9 cellular contexts compared by ENCODE assay signal in the genomic region with DNA sequence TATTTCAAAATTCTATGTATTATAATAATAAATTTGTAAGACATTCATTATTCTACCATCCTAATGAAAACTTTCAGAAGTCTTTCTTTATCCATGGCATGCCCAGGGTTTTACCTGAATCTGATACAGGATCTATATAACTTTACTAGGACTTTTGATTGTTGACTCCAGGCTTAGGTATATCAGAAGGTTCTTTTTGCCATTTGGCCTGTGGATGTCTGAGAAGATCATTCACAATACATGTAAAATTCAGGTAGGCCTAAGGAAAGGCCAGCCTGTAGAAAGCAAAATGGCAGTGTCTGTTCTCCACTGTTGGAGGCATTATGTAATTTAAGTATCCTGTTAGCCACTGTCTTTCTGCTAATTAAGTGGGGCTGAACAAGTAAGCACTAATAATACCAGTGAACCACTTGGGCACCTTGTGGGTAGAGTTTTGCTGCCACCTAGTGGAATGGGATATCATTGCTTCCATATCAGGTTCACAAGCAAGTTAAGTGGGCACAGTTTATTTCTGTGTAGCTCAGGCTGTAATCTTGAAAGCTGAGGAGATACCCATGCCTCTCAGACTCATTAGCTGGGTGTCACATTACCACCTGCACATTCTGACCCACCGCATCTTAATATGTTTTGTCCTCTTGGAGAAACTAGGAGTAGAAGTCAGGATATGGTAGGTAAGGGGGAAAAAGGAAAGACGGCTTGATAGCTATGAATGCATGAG.
DNase-seq lines count a peak whose midpoint lies in the region; ATAC-seq and TF ChIP-seq lines count a peak whose summit lies in the region.
"Had no signal": no experiment of that assay in that cellular context is flagged by ENCODE, and none has a peak within 500 bp of the region (broad histone marks: within the 10 kb centered on the region; RNA-seq: fewer than 3 reads in every experiment).

No MANE protein-coding gene starts in this region.

- peaks cover 28% of the 10 kb centered on the region for H3K36me3 ChIP-seq in Panc1 (ENCODE audit: control insufficient read depth, insufficient read depth, low read length)
- no peaks in the 10 kb centered on the region for H3K36me3 ChIP-seq in neural cell (ENCODE audit: insufficient read depth, low read length)

- H3K27ac Mint-ChIP-seq in activated T-cell treated with anti-CD3 and anti-CD28 coated beads, Interleukin-2, amount 50 U/mL, for 24 hours = peak overlapping the region; percentile 48
- H3K27ac Mint-ChIP-seq: dendritic cell treated with granulocyte-macrophage colony-stimulating factor and Interleukin-4, amounts not matched to agents 40 ng/mL and 50 ng/mL, for 4 days had no signal

- no peak overlapping the region for H3K4me2 ChIP-seq in neural cell (ENCODE audit: low read length)

- H3K4me3 Mint-ChIP-seq in activated T-cell treated with anti-CD3 and anti-CD28 coated beads, Interleukin-2, amount 50 U/mL, for 24 hours = no peak overlapping the region
- H3K4me3 Mint-ChIP-seq: dendritic cell treated with granulocyte-macrophage colony-stimulating factor and Interleukin-4, amounts not matched to agents 40 ng/mL and 50 ng/mL, for 4 days had no signal

- no peak overlapping the region for H3K9ac ChIP-seq in neural cell (ENCODE audit: low read length)

- peak; percentile 96 for TF ChIP-seq CTCF in Panc1 (IDR thresholded peaks at IDR 0.05)
- TF ChIP-seq CTCF in neural cell (IDR thresholded peaks at IDR 0.05; ENCODE audit: poor library complexity, severe bottlenecking) = peak; percentile 96

- DNase-seq in DMS153 (lab: John Stamatoyannopoulos, UW) (peak; percentile 64), KG1 (lab: John Stamatoyannopoulos, UW) (peak; percentile 33), Panc1 (ENCODE audit: low read depth, low spot score) (peak; percentile 75), fibroblast of gingiva (ENCODE audit: low read depth) (peak; percentile 71), substantia nigra (lab: John Stamatoyannopoulos, UW) (peak in 38 of 49 donors; percentile 6 to 78 (median 34))
- DNase-seq in activated T-cell treated with anti-CD3 and anti-CD28 coated beads, Interleukin-2, amount 50 U/mL, for 24 hours = peak; percentile 53

- peak; percentile 91 for TF ChIP-seq RAD21 in neural cell (conservative IDR thresholded peaks at IDR 0.05)

- no peaks in the 10 kb centered on the region for H3K79me2 ChIP-seq in neural cell (replicated peaks; ENCODE audit: insufficient read depth, low read length)

- in situ Hi-C loops in Panc1 (cut with HindIII; ENCODE audit: low pct_unique_long_range_greater_than_20kb, low sequenced_read_pairs) = no loop called here

- H3K9me3 Mint-ChIP-seq in activated T-cell treated with anti-CD3 and anti-CD28 coated beads, Interleukin-2, amount 50 U/mL, for 24 hours = no peaks in the 10 kb centered on the region
- H3K9me3 Mint-ChIP-seq: dendritic cell treated with granulocyte-macrophage colony-stimulating factor and Interleukin-4, amounts not matched to agents 40 ng/mL and 50 ng/mL, for 4 days had no signal

- no peaks in the 10 kb centered on the region for H3F3A ChIP-seq in neural cell (ENCODE audit: insufficient read depth, low read length, poor library complexity, severe bottlenecking)

- no peak overlapping the region for H3K27ac ChIP-seq in Panc1 (ENCODE audit: low read length)
- no peak overlapping the region for H3K27ac ChIP-seq in neural cell (ENCODE audit: low read length)
- peak overlapping the region; percentile 55 for H3K27ac ChIP-seq in substantia nigra (ENCODE audit: low read depth, low read length, poor library complexity, severe bottlenecking)

- H4K20me1 ChIP-seq in neural cell (ENCODE audit: insufficient read depth) = no peaks in the 10 kb centered on the region

- intact Hi-C loops in Panc1 (cut with micrococcal nuclease; ENCODE audit: unreplicated experiment) = loop anchor here (2.0 kb wide), 1 partner anchor 198 kb away; no protein-coding TSS in a partner anchor

- no TSS peak for BruUV-seq in Panc1 (replicated peaks; lab: Mats Ljungman, UMichigan)

- no peak overlapping the region for H3K4me3 ChIP-seq in Panc1 (ENCODE audit: low read depth in 2 of 2, low read length in 2 of 2)
- no peak overlapping the region for H3K4me3 ChIP-seq in neural cell (ENCODE audit: low read length)

- CTCF ChIA-PET in Panc1 (lab: Charles Lee) = interaction anchor here (0.6 to 1.6 kb wide), 8 partner anchors 149 to 481 kb away, joined by 3 to 18 read pairs (median 4); no protein-coding TSS in a partner anchor

- H3K9me3 ChIP-seq in Panc1 (ENCODE audit: control insufficient read depth, insufficient read depth, low read depth, low read length) (no peaks in the 10 kb centered on the region), neural cell (ENCODE audit: low read length) (no peaks in the 10 kb centered on the region)

- H3K27me3 ChIP-seq in Panc1 (ENCODE audit: control insufficient read depth, insufficient read depth, low read length) (no peaks in the 10 kb centered on the region), neural cell (ENCODE audit: insufficient read depth, low read depth, low read length) (no peaks in the 10 kb centered on the region)

- H3K27me3 Mint-ChIP-seq in activated T-cell treated with anti-CD3 and anti-CD28 coated beads, Interleukin-2, amount 50 U/mL, for 24 hours = no peaks in the 10 kb centered on the region
- H3K27me3 Mint-ChIP-seq: dendritic cell treated with granulocyte-macrophage colony-stimulating factor and Interleukin-4, amounts not matched to agents 40 ng/mL and 50 ng/mL, for 4 days had no signal

- ATAC-seq in GM21529 (IDR thresholded peaks at IDR 0.05; ENCODE audit: unreplicated experiment) (peak; percentile 91), Panc1 (peak; percentile 96)

- H3K4me1 ChIP-seq in Panc1 (ENCODE audit: control insufficient read depth, insufficient read depth, low read length) = no peaks in the 10 kb centered on the region

- H2AFZ ChIP-seq in neural cell (ENCODE audit: low read depth, low read length) = no peak overlapping the region

- no peak for TF ChIP-seq EP300 in neural cell (conservative IDR thresholded peaks at IDR 0.05; ENCODE audit: poor library complexity, severe bottlenecking)

- POLR2A ChIA-PET in Panc1 (lab: Charles Lee) = interaction anchor here (0.6 kb wide), 1 partner anchor 69 kb away, joined by 4 read pairs; no protein-coding TSS in a partner anchor

- peaks cover 49% of the 10 kb centered on the region for H3K36me3 Mint-ChIP-seq in activated T-cell treated with anti-CD3 and anti-CD28 coated beads, Interleukin-2, amount 50 U/mL, for 24 hours (ENCODE audit: low read depth)

- no peaks in the 10 kb centered on the region for H3K9me2 ChIP-seq in neural cell (ENCODE audit: insufficient read depth, low read length)

- peaks cover 7% of the 10 kb centered on the region for H3K4me1 Mint-ChIP-seq in activated T-cell treated with anti-CD3 and anti-CD28 coated beads, Interleukin-2, amount 50 U/mL, for 24 hours (ENCODE audit: low read depth)

TF ChIP-seq in neural cell, 6 proteins besides CTCF, POLR2A, EP300 and RAD21:
- TF ChIP-seq SMC3 (conservative IDR thresholded peaks at IDR 0.05; ENCODE audit: poor library complexity) = peak; percentile 92
- TF ChIP-seq, protein P1, sequence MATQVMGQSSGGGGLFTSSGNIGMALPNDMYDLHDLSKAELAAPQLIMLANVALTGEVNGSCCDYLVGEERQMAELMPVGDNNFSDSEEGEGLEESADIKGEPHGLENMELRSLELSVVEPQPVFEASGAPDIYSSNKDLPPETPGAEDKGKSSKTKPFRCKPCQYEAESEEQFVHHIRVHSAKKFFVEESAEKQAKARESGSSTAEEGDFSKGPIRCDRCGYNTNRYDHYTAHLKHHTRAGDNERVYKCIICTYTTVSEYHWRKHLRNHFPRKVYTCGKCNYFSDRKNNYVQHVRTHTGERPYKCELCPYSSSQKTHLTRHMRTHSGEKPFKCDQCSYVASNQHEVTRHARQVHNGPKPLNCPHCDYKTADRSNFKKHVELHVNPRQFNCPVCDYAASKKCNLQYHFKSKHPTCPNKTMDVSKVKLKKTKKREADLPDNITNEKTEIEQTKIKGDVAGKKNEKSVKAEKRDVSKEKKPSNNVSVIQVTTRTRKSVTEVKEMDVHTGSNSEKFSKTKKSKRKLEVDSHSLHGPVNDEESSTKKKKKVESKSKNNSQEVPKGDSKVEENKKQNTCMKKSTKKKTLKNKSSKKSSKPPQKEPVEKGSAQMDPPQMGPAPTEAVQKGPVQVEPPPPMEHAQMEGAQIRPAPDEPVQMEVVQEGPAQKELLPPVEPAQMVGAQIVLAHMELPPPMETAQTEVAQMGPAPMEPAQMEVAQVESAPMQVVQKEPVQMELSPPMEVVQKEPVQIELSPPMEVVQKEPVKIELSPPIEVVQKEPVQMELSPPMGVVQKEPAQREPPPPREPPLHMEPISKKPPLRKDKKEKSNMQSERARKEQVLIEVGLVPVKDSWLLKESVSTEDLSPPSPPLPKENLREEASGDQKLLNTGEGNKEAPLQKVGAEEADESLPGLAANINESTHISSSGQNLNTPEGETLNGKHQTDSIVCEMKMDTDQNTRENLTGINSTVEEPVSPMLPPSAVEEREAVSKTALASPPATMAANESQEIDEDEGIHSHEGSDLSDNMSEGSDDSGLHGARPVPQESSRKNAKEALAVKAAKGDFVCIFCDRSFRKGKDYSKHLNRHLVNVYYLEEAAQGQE (IDR thresholded peaks at IDR 0.05; ENCODE audit: borderline replicate concordance) = no peak
